ENCODE assay signal across 15 cellular contexts in genomic region chr15:90681480-90681879, GRCh38. TPM values are rescaled to one million over a fixed set of nuclear protein-coding genes. Genes with fewer than 3 reads are reported as not detected.
DNase-seq lines count a peak whose midpoint lies in the region; ATAC-seq, FAIRE-seq and TF ChIP-seq lines count a peak whose summit lies in the region.
"Had no signal": no experiment of that assay in that cellular context is flagged by ENCODE, and none has a peak within 500 bp of the region (broad histone marks: within the 10 kb centered on the region; RNA-seq: fewer than 3 reads in every experiment).

No MANE protein-coding gene starts in this region.

- H3K4me1 ChIP-seq in left ventricle myocardium inferior: peaks cover 7% of the 10 kb centered on the region

- H3K27me3 ChIP-seq in left ventricle myocardium inferior (ENCODE audit: low read depth): no peaks in the 10 kb centered on the region
- H3K27me3 ChIP-seq in bronchial epithelial cell (ENCODE audit: control insufficient read depth, insufficient read depth, low read length): no peaks in the 10 kb centered on the region

- H3K4me3 ChIP-seq in left ventricle myocardium inferior (no peak overlapping the region), bronchial epithelial cell (ENCODE audit: low read depth, low read length) (no peak overlapping the region)
- H3K4me3 ChIP-seq: GM23338 had no signal

- no peak for DNase-seq in left ventricle myocardium inferior
- DNase-seq in Right ventricle myocardium inferior (ENCODE audit: missing footprints): no peak
- peak; percentile 20 for DNase-seq in bronchial epithelial cell (ENCODE audit: low read depth)
- DNase-seq in mesenteric fat pad (ENCODE audit: low spot score): peak; percentile 87
- no peak for DNase-seq in germinal center (ENCODE audit: low spot score)
- no peak for DNase-seq in DMS53 (lab: John Stamatoyannopoulos, UW)
- DNase-seq: 8988T; activated CD8-positive, alpha-beta memory T cell treated with anti-CD3 and anti-CD28 coated beads, Interleukin-2, amount 10 ng/mL, durations not matched to agents 7 days and 5 days; cerebellar nuclear complex; DND-41; naive B cell had no signal

- no peaks in the 10 kb centered on the region for H3K36me3 ChIP-seq in left ventricle myocardium inferior
- no peaks in the 10 kb centered on the region for H3K36me3 ChIP-seq in bronchial epithelial cell (ENCODE audit: control insufficient read depth, insufficient read depth, low read length)

- no peak for FAIRE-seq in bronchial epithelial cell (lab: Jason Lieb, UNC)

- H3K9me3 ChIP-seq in left ventricle myocardium inferior (replicated peaks): no peaks in the 10 kb centered on the region

- no peak for TF ChIP-seq CTCF in left ventricle myocardium inferior (IDR thresholded peaks at IDR 0.05; ENCODE audit: borderline replicate concordance)
- TF ChIP-seq CTCF in bronchial epithelial cell (IDR thresholded peaks at IDR 0.05; ENCODE audit: insufficient read depth, low read length, severe bottlenecking): no peak

- intact Hi-C loops in left ventricle myocardium inferior (cut with micrococcal nuclease) (no loop called here), Right ventricle myocardium inferior (cut with DNase I) (no loop called here)

- ATAC-seq in Right ventricle myocardium inferior: no peak
- no peak for ATAC-seq in GM21526 (IDR thresholded peaks at IDR 0.05; ENCODE audit: low FRiP score, unreplicated experiment)
- ATAC-seq in HG02642 (IDR thresholded peaks at IDR 0.05; ENCODE audit: poor library complexity, unreplicated experiment): no peak
- ATAC-seq: activated CD8-positive, alpha-beta memory T cell treated with anti-CD3 and anti-CD28 coated beads, Interleukin-2, amount 10 ng/mL, durations not matched to agents 7 days and 5 days; GM23338; stimulated activated memory B cell treated with anti-CD40 and anti-IgM and Interleukin-4, amounts not matched to agents 10 μg/mL and 1 μg/mL and 100 μg/mL, for 72 hours had no signal

- peak overlapping the region; percentile 51 for H3K27ac ChIP-seq in left ventricle myocardium inferior (replicated peaks)

RNA-seq across cellular contexts. Expression of gene BLM, which starts 35.7 kb away (rescaled TPM):
- 26.2 TPM for total RNA-seq in left ventricle myocardium inferior
- total RNA-seq in Right ventricle myocardium inferior: 26.6 TPM
- total RNA-seq in bronchial epithelial cell: 0.26 TPM in 2 replicates
- 1.8 TPM for total RNA-seq in mesenteric fat pad

Comparison
In these comparisons a context has a peak if more than half of its experiments do, and no peak if none do; other contexts are left out.
1. DNase-seq: peak in bronchial epithelial cell (single experiment) and mesenteric fat pad (single experiment); none in left ventricle myocardium inferior (single experiment), Right ventricle myocardium inferior (single experiment), germinal center (single experiment) and DMS53 (single experiment).